In the genomic region with DNA sequence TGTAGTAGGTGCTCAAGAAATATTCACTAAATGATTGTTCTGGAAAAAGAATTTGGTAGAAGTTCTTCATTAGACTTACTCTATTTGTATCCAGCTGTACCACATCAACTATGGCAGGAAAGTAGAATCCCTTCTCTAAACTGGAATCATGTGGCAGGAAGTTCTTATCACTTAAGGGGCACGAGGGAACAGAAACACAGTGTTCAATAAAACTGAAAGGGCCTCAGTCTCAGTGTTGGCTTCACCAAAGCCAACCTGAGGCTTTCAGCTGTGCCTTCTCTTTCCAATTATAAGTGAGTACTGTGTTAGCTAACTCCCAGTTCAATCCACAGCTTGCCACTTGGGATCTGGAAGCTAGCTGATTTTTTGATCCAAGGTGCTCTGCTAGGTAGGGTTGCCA, we compare ENCODE assay signal across 18 cellular contexts.
"Had no signal": no experiment of that assay in that cellular context is flagged by ENCODE, and none has a peak within 500 bp of the region (broad histone marks: within the 10 kb centered on the region; RNA-seq: fewer than 3 reads in every experiment).

No MANE protein-coding gene starts in this region.

- DNase-seq: nephron progenitor cell; nucleus accumbens; pancreas; retina; right cardiac atrium; right lobe of liver; sigmoid colon; small intestine; stimulated activated CD4-positive, alpha-beta T cell treated with anti-CD3 and anti-CD28 coated beads, Interleukin-15, amount 100 ng/mL, for 24 hours; stimulated activated CD4-positive, alpha-beta T cell treated with anti-CD3 and anti-CD28 coated beads, Interleukin-2, amount 100 ng/mL, for 24 hours; stimulated activated CD4-positive, alpha-beta T cell treated with anti-CD3 and anti-CD28 coated beads, Interleukin-2, amount 100 ng/mL, for 48 hours; stimulated activated CD4-positive, alpha-beta T cell treated with anti-CD3 and anti-CD28 coated beads, Interleukin-4, amount 100 ng/mL, for 24 hours; stimulated activated naive B cell treated with anti-CD40 and anti-IgM and Interleukin-4, amounts not matched to agents 10 μg/mL and 1 μg/mL and 100 μg/mL, for 72 hours; stimulated activated naive CD4-positive, alpha-beta T cell treated with Interleukin-2 at 50 U/mL for 16 hours; stomach; thyroid gland; trophoblast cell; upper lobe of left lung had no signal
